Comparison of ENCODE assay signal across 17 cellular contexts in the genomic region with DNA sequence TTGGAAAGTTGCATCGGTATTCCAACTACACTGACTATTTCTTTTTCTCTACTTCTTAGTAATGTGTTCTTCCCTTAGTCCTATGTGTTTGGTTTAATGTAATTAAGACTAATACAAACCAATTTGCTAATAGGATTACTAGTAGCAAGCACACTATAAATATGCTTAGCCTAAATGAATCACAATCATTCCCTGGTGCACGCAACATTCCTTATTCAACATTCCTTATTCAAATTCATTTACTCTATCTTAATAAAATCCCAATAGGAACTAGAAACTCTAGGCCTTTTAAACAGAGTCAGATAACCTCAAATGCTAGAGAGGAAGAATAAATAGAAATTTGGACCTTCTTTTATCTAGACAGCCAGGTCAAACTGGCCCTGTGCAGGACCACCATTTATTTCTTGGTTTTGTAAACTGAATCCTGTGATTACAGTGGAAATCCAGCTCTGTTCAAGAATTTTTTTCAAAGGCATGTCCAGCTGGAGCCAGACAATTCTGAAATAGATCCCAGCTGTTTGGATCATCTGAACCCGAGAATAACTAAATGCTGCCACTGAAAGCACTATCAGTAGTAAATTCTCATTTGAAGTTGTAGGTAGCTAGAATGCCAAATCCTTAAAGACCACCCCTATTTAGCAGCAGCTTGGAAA.
DNase-seq lines count a peak whose midpoint lies in the region; ATAC-seq and TF ChIP-seq lines count a peak whose summit lies in the region.
"Had no signal": no experiment of that assay in that cellular context is flagged by ENCODE, and none has a peak within 500 bp of the region (broad histone marks: within the 10 kb centered on the region; RNA-seq: fewer than 3 reads in every experiment).

No MANE protein-coding gene starts in this region.

- H3K9me3 ChIP-seq in left ventricle myocardium inferior (replicated peaks) (peaks cover 3% of the 10 kb centered on the region), adipocyte (ENCODE audit: control insufficient read depth, low read length) (no peaks in the 10 kb centered on the region)
- H3K9me3 ChIP-seq: BLaER1 had no signal

- no peak overlapping the region for H3K4me3 ChIP-seq in left ventricle myocardium inferior
- H3K4me3 ChIP-seq in adipocyte (ENCODE audit: low read length), result no peak overlapping the region
- H3K4me3 ChIP-seq: BLaER1, K562, SK-N-MC had no signal

- TF ChIP-seq CTCF in left ventricle myocardium inferior (IDR thresholded peaks at IDR 0.05; ENCODE audit: borderline replicate concordance) (no peak), omental fat pad (IDR thresholded peaks at IDR 0.05) (no peak)

- no peak overlapping the region for H3K27ac ChIP-seq in left ventricle myocardium inferior (replicated peaks)
- H3K27ac ChIP-seq: BLaER1, SK-N-MC had no signal

- no peak overlapping the region for H3K9ac ChIP-seq in adipocyte (ENCODE audit: low read length)
- H3K9ac ChIP-seq: BLaER1 had no signal

- H3K4me1 ChIP-seq in left ventricle myocardium inferior (peaks cover 27% of the 10 kb centered on the region), adipocyte (ENCODE audit: control insufficient read depth, insufficient read depth, low read length) (peaks cover 13% of the 10 kb centered on the region)
- H3K4me1 ChIP-seq: BLaER1 had no signal

- intact Hi-C loops in Right ventricle myocardium inferior (cut with DNase I), result no loop called here
- intact Hi-C loops in left ventricle myocardium inferior (cut with micrococcal nuclease), result no loop called here

- H3K36me3 ChIP-seq in left ventricle myocardium inferior, result no peaks in the 10 kb centered on the region
- no peaks in the 10 kb centered on the region for H3K36me3 ChIP-seq in adipocyte (ENCODE audit: control insufficient read depth, insufficient read depth, low read length, severe bottlenecking)
- H3K36me3 ChIP-seq: BLaER1 had no signal

- H3K27me3 ChIP-seq in left ventricle myocardium inferior (ENCODE audit: low read depth) (no peaks in the 10 kb centered on the region), adipocyte (replicated peaks; ENCODE audit: control insufficient read depth, insufficient read depth, low read length) (no peaks in the 10 kb centered on the region)
- H3K27me3 ChIP-seq: BLaER1 had no signal

- DNase-seq in Right ventricle myocardium inferior (ENCODE audit: missing footprints), result no peak
- DNase-seq in left ventricle myocardium inferior, result no peak
- peak; percentile 29 for DNase-seq in adipocyte (ENCODE audit: low read depth)
- DNase-seq in left kidney (ENCODE audit: low read depth, low spot score), result peak; percentile 43
- DNase-seq in GDM1 (lab: John Stamatoyannopoulos, UW), result no peak
- DNase-seq in omental fat pad (ENCODE audit: low spot score), result no peak
- DNase-seq: CD4-positive, alpha-beta memory T cell; NCI-H1105; NCI-H1694; NCI-H2081 treated with DMSO at 0.1 percent for 48 hours; NCI-H446 treated with DMSO at 0.1 percent for 48 hours; NCI-H69; SHP77 had no signal

- ATAC-seq in Right ventricle myocardium inferior (peak; percentile 76), GM18511 (IDR thresholded peaks at IDR 0.05; ENCODE audit: unreplicated experiment) (no peak), omental fat pad (ENCODE audit: low FRiP score) (no peak)
- ATAC-seq: K562 had no signal

Comparison
In these comparisons a context has a peak if more than half of its experiments do, and no peak if none do; other contexts are left out.
1. DNase-seq: peak in adipocyte (single experiment) and left kidney (single experiment); none in Right ventricle myocardium inferior (single experiment), left ventricle myocardium inferior (single experiment), GDM1 (single experiment) and omental fat pad (single experiment).